Comparison of ENCODE assay signal across 26 cellular contexts in the genomic region with DNA sequence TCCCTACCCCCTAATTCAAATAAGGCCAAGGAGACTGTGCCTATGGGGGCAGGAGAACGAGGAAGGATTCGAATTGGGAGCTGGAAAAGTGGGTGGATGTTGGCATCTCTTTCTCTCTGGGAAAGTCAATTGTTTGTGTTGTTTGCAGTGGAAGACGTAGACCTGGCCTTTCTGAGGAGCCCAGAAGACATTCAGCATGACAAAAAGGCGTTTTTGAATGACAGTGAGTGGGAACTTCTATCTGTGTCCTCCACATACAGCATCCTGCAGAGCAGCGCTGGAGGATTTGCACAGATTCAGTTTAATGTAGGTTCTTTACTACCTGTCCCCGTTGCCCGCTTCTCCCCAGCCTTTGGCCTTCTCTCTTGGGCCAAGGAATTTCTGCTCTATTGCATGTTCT. TPM values are rescaled to one million over a fixed set of nuclear protein-coding genes. Genes with fewer than 3 reads are reported as not detected.
"Had no signal": no experiment of that assay in that cellular context is flagged by ENCODE, and none has a peak within 500 bp of the region (broad histone marks: within the 10 kb centered on the region; RNA-seq: fewer than 3 reads in every experiment).

No MANE protein-coding gene starts in this region.

- H3K27ac ChIP-seq: coronary artery, heart right ventricle, neutrophil, right atrium auricular region had no signal

- H3K27me3 ChIP-seq: neutrophil, right atrium auricular region had no signal

- DNase-seq: effector CD4-positive, alpha-beta T cell; endodermal cell; foreskin melanocyte; heart right ventricle; hypothalamus; kidney glomerular epithelial cell; mammary epithelial cell; naive thymus-derived CD4-positive, alpha-beta T cell; nephron progenitor cell; posterior cingulate gyrus; small intestine; stimulated activated CD4-positive, alpha-beta T cell treated with anti-CD3 and anti-CD28 coated beads, Interleukin-12 subunit alpha, Interleukin-12 subunit beta, amount 100 ng/mL, for 4 hours; stimulated activated naive CD4-positive, alpha-beta T cell had no signal

- ATAC-seq: heart right ventricle; naive thymus-derived CD4-positive, alpha-beta T cell had no signal

- H3K27ac Mint-ChIP-seq: endodermal cell; naive thymus-derived CD4-positive, alpha-beta T cell; nephron progenitor cell; type B pancreatic cell had no signal

- H3K36me3 Mint-ChIP-seq: naive thymus-derived CD4-positive, alpha-beta T cell; type B pancreatic cell had no signal

- H3K9me3 Mint-ChIP-seq: endodermal cell, nephron progenitor cell, type B pancreatic cell had no signal

- H3K36me3 ChIP-seq: heart right ventricle, neutrophil, right atrium auricular region had no signal

- H3K4me3 ChIP-seq: coronary artery, heart right ventricle, right atrium auricular region had no signal

- H3K4me1 Mint-ChIP-seq: endodermal cell, nephron progenitor cell had no signal

- H3K4me3 Mint-ChIP-seq: endodermal cell; naive thymus-derived CD4-positive, alpha-beta T cell; nephron progenitor cell; type B pancreatic cell had no signal

- H3K4me1 ChIP-seq: heart right ventricle, right atrium auricular region had no signal

- H3K9me3 ChIP-seq: heart right ventricle, neutrophil, right atrium auricular region had no signal

RNA-seq across cellular contexts. Expression of a gene that starts 28.2 kb away (rescaled TPM):
- total RNA-seq: chondrocyte; dermis microvascular lymphatic vessel endothelial cell; endodermal cell; endothelial cell of umbilical vein; glomerular endothelial cell; heart right ventricle; lower leg skin; mammary epithelial cell; mesenteric fat pad; mononuclear cell; naive thymus-derived CD4-positive, alpha-beta T cell; osteoblast; pulmonary artery endothelial cell; right atrium auricular region had no signal

RNA-seq across cellular contexts. Expression of a gene that starts 42.1 kb away (rescaled TPM):
- total RNA-seq: chondrocyte; dermis microvascular lymphatic vessel endothelial cell; endothelial cell of umbilical vein; glomerular endothelial cell; mammary epithelial cell; mesenteric fat pad; naive thymus-derived CD4-positive, alpha-beta T cell; osteoblast; pulmonary artery endothelial cell had no signal
